Comparison of ENCODE assay signal across 9 cellular contexts in the genomic region with DNA sequence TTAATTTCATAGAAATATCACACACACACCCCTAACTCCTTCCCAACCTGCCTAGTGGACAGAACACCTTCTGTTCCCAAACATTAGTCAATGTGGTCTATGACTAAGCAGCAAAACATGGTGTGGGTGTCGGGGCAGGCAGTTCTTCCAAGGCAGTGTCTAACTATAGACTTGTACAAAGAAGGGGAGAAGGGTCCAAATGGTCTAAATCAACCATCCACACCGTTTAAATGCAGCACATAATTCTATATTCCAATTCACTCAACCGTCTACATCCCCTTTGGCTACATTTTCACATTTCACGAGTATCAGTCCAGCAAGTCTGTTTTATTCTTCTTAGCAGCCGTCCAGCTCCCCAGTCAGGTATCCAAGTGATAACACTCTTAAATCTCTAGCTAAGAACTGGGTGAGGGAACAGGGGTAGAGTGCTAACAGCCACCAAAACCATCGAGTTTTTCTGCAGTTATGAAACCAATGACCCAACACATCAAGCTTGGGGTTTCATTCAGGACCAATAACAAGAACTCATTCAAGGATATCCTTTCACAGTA. TPM values are rescaled to one million over a fixed set of nuclear protein-coding genes. Genes with fewer than 3 reads are reported as not detected.
DNase-seq lines count a peak whose midpoint lies in the region; TF ChIP-seq lines count a peak whose summit lies in the region.
"Had no signal": no experiment of that assay in that cellular context is flagged by ENCODE, and none has a peak within 500 bp of the region (broad histone marks: within the 10 kb centered on the region; RNA-seq: fewer than 3 reads in every experiment).

No MANE protein-coding gene starts in this region.

- 9 to 12% methylated on average over 6 of the region's 6 CpGs for WGBS in esophagus squamous epithelium, 2 donors
- 28 to 40% methylated on average over 6 of the region's 6 CpGs for whole genome bisulfite sequencing in lower leg skin, 2 donors

- intact Hi-C loops in esophagus squamous epithelium (cut with DNase I), result loop anchor here (10.0 kb wide), 1 partner anchor 742 kb away; no protein-coding TSS in a partner anchor
- intact Hi-C loops in lower leg skin (cut with DNase I; ENCODE audit: low total_unique reads), result no loop called here

- H3K9me3 ChIP-seq in esophagus squamous epithelium, result no peaks in the 10 kb centered on the region

- peak overlapping the region; percentile 80 to 96 (median 94) for H3K27ac ChIP-seq in esophagus squamous epithelium
- H3K27ac ChIP-seq: HL-60 had no signal

- TF ChIP-seq CTCF in GM13977 (IDR thresholded peaks at IDR 0.05; ENCODE audit: extremely low read depth, insufficient read depth, missing control alignments), result no peak
- TF ChIP-seq CTCF in esophagus squamous epithelium (IDR thresholded peaks at IDR 0.05), result peak in 1 of 6 experiments; percentile 3
- TF ChIP-seq CTCF in retinal pigment epithelial cell (conservative IDR thresholded peaks at IDR 0.05; ENCODE audit: low read depth, low read length), result no peak
- TF ChIP-seq CTCF in lower leg skin (IDR thresholded peaks at IDR 0.05), result no peak

- in situ Hi-C loops in GM13977 (cut with MboI; ENCODE audit: low pct_unique_long_range_greater_than_20kb, low sequenced_read_pairs, unreplicated experiment), result loop anchor here (10.0 to 25.0 kb wide), 2 partner anchors 192 to 669 kb away; no protein-coding TSS in a partner anchor

- H3K4me1 ChIP-seq in esophagus squamous epithelium, result peaks cover 13 to 87% (median 30%) of the 10 kb centered on the region in 3 donors

- H3K27me3 ChIP-seq in esophagus squamous epithelium, result no peaks in the 10 kb centered on the region

- H3K36me3 ChIP-seq in esophagus squamous epithelium, result no peaks in the 10 kb centered on the region

- peak overlapping the region; percentile 37 to 78 (median 66) for H3K4me3 ChIP-seq in esophagus squamous epithelium
- peak overlapping the region; percentile 61 for H3K4me3 ChIP-seq in retinal pigment epithelial cell (ENCODE audit: low read length)
- no peak overlapping the region for H3K4me3 ChIP-seq in lower leg skin (ENCODE audit: low read depth, poor library complexity, severe bottlenecking)

- peak; percentile 35 for DNase-seq in GM13977 (ENCODE audit: low spot score)
- DNase-seq in NCI-H748 treated with DMSO at 0.1 percent for 48 hours (lab: John Stamatoyannopoulos, UW), result peak; percentile 61
- no peak for DNase-seq in esophagus squamous epithelium (lab: John Stamatoyannopoulos, UW)
- DNase-seq in retinal pigment epithelial cell (ENCODE audit: low read depth), result peak; percentile 83
- DNase-seq in pons (ENCODE audit: low spot score), result no peak
- no peak for DNase-seq in SIG-M5 (lab: John Stamatoyannopoulos, UW)
- DNase-seq in NCI-H1105 (lab: John Stamatoyannopoulos, UW), result no peak
- no peak for DNase-seq in lower leg skin (ENCODE audit: low spot score in 2 of 2)

- peak in 2 of 4 donors; percentile 16 to 39 for TF ChIP-seq POLR2A in esophagus squamous epithelium (IDR thresholded peaks at IDR 0.05)
- no peak for TF ChIP-seq POLR2A in lower leg skin (IDR thresholded peaks at IDR 0.05)

RNA-seq across cellular contexts. Expression of a gene that starts 3.4 kb away (rescaled TPM):
- total RNA-seq in esophagus squamous epithelium (10 to 100 TPM in 2 of 4 donors, 1 to 10 TPM in 2; 5.8 to 25.7 (median 10.4) TPM), lower leg skin (10 to 100 TPM in 1 of 4 donors, 1 to 10 TPM in 3; 3.8 to 11.6 (median 6.7) TPM)

Comparison
In these comparisons a context has a peak if more than half of its experiments do, and no peak if none do; other contexts are left out.
1. DNase-seq: peak in GM13977 (single experiment), NCI-H748 treated with DMSO at 0.1 percent for 48 hours (single experiment) and retinal pigment epithelial cell (single experiment); none in esophagus squamous epithelium (single experiment), pons (single experiment), SIG-M5 (single experiment), NCI-H1105 (single experiment) and lower leg skin (0 of 2).